Comparison of ENCODE assay signal across 1 cellular context in genomic region chr12:26884765-26885576, GRCh38.
TF ChIP-seq lines count a peak whose summit lies in the region.

No MANE protein-coding gene starts in this region.

TF ChIP-seq in GM12878, 131 proteins besides CTCF, POLR2A, EP300 and RAD21 (continued from another document and continues in another):
- TF ChIP-seq, protein P1, sequence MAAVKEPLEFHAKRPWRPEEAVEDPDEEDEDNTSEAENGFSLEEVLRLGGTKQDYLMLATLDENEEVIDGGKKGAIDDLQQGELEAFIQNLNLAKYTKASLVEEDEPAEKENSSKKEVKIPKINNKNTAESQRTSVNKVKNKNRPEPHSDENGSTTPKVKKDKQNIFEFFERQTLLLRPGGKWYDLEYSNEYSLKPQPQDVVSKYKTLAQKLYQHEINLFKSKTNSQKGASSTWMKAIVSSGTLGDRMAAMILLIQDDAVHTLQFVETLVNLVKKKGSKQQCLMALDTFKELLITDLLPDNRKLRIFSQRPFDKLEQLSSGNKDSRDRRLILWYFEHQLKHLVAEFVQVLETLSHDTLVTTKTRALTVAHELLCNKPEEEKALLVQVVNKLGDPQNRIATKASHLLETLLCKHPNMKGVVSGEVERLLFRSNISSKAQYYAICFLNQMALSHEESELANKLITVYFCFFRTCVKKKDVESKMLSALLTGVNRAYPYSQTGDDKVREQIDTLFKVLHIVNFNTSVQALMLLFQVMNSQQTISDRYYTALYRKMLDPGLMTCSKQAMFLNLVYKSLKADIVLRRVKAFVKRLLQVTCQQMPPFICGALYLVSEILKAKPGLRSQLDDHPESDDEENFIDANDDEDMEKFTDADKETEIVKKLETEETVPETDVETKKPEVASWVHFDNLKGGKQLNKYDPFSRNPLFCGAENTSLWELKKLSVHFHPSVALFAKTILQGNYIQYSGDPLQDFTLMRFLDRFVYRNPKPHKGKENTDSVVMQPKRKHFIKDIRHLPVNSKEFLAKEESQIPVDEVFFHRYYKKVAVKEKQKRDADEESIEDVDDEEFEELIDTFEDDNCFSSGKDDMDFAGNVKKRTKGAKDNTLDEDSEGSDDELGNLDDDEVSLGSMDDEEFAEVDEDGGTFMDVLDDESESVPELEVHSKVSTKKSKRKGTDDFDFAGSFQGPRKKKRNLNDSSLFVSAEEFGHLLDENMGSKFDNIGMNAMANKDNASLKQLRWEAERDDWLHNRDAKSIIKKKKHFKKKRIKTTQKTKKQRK (IDR thresholded peaks at IDR 0.05; ENCODE audit: low read depth, low read length) = no peak
- TF ChIP-seq HDAC6 (IDR thresholded peaks at IDR 0.05; ENCODE audit: unreplicated experiment) (no peak), USF1 (IDR thresholded peaks at IDR 0.05; ENCODE audit: borderline replicate concordance, extremely low read length, insufficient read depth, low read depth, low read length) (no peak), TCF12 (IDR thresholded peaks at IDR 0.05; ENCODE audit: low read depth, low read length) (no peak), KDM1A (IDR thresholded peaks at IDR 0.05; ENCODE audit: borderline replicate concordance) (no peak), TBL1XR1 (IDR thresholded peaks at IDR 0.05; ENCODE audit: low read depth, low read length) (no peak), NFYA (IDR thresholded peaks at IDR 0.05; ENCODE audit: borderline replicate concordance, low read depth, low read length) (no peak), MEF2A (IDR thresholded peaks at IDR 0.05; ENCODE audit: insufficient read depth, low read depth, low read length) (no peak), TCF7 (IDR thresholded peaks at IDR 0.05; ENCODE audit: borderline replicate concordance) (no peak), MTA3 (IDR thresholded peaks at IDR 0.05; ENCODE audit: borderline replicate concordance, low read length) (no peak), POLR2AphosphoS2 (IDR thresholded peaks at IDR 0.05; ENCODE audit: low read depth, low read length) (no peak), HDGF (IDR thresholded peaks at IDR 0.05) (no peak), PML (IDR thresholded peaks at IDR 0.05; ENCODE audit: low read length) (no peak), ZZZ3 (IDR thresholded peaks at IDR 0.05; ENCODE audit: control insufficient read depth, insufficient read length, low read depth) (no peak), TAF1 (IDR thresholded peaks at IDR 0.05; ENCODE audit: borderline replicate concordance, low read depth, low read length) (no peak), FOS (IDR thresholded peaks at IDR 0.05; ENCODE audit: borderline replicate concordance, extremely low read depth, insufficient read length) (no peak), TARDBP (IDR thresholded peaks at IDR 0.05; ENCODE audit: borderline replicate concordance) (no peak), BACH1 (IDR thresholded peaks at IDR 0.05; ENCODE audit: borderline replicate concordance) (no peak), EED (IDR thresholded peaks at IDR 0.05; ENCODE audit: low read depth) (no peak), ZNF592 (IDR thresholded peaks at IDR 0.05) (no peak), JUNB (IDR thresholded peaks at IDR 0.05) (no peak), ZBTB11 (CRISPR knock-in tag; IDR thresholded peaks at IDR 0.05) (no peak), ZNF24 (IDR thresholded peaks at IDR 0.05) (no peak), ATF3 (IDR thresholded peaks at IDR 0.05; ENCODE audit: borderline replicate concordance, extremely low read depth, low read depth, low read length) (no peak), USF2 (IDR thresholded peaks at IDR 0.05; ENCODE audit: borderline replicate concordance, low read depth, low read length) (no peak), POLR2AphosphoS5 (IDR thresholded peaks at IDR 0.05; ENCODE audit: low read length) (no peak)
- TF ChIP-seq, protein P2, sequence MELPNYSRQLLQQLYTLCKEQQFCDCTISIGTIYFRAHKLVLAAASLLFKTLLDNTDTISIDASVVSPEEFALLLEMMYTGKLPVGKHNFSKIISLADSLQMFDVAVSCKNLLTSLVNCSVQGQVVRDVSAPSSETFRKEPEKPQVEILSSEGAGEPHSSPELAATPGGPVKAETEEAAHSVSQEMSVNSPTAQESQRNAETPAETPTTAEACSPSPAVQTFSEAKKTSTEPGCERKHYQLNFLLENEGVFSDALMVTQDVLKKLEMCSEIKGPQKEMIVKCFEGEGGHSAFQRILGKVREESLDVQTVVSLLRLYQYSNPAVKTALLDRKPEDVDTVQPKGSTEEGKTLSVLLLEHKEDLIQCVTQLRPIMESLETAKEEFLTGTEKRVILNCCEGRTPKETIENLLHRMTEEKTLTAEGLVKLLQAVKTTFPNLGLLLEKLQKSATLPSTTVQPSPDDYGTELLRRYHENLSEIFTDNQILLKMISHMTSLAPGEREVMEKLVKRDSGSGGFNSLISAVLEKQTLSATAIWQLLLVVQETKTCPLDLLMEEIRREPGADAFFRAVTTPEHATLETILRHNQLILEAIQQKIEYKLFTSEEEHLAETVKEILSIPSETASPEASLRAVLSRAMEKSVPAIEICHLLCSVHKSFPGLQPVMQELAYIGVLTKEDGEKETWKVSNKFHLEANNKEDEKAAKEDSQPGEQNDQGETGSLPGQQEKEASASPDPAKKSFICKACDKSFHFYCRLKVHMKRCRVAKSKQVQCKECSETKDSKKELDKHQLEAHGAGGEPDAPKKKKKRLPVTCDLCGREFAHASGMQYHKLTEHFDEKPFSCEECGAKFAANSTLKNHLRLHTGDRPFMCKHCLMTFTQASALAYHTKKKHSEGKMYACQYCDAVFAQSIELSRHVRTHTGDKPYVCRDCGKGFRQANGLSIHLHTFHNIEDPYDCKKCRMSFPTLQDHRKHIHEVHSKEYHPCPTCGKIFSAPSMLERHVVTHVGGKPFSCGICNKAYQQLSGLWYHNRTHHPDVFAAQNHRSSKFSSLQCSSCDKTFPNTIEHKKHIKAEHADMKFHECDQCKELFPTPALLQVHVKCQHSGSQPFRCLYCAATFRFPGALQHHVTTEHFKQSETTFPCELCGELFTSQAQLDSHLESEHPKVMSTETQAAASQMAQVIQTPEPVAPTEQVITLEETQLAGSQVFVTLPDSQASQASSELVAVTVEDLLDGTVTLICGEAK (IDR thresholded peaks at IDR 0.05; ENCODE audit: borderline replicate concordance) = no peak
- TF ChIP-seq, protein P3, sequence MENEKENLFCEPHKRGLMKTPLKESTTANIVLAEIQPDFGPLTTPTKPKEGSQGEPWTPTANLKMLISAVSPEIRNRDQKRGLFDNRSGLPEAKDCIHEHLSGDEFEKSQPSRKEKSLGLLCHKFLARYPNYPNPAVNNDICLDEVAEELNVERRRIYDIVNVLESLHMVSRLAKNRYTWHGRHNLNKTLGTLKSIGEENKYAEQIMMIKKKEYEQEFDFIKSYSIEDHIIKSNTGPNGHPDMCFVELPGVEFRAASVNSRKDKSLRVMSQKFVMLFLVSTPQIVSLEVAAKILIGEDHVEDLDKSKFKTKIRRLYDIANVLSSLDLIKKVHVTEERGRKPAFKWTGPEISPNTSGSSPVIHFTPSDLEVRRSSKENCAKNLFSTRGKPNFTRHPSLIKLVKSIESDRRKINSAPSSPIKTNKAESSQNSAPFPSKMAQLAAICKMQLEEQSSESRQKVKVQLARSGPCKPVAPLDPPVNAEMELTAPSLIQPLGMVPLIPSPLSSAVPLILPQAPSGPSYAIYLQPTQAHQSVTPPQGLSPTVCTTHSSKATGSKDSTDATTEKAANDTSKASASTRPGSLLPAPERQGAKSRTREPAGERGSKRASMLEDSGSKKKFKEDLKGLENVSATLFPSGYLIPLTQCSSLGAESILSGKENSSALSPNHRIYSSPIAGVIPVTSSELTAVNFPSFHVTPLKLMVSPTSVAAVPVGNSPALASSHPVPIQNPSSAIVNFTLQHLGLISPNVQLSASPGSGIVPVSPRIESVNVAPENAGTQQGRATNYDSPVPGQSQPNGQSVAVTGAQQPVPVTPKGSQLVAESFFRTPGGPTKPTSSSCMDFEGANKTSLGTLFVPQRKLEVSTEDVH (IDR thresholded peaks at IDR 0.05; ENCODE audit: low read depth, partially characterized antibody) = no peak
- TF ChIP-seq, protein P4, sequence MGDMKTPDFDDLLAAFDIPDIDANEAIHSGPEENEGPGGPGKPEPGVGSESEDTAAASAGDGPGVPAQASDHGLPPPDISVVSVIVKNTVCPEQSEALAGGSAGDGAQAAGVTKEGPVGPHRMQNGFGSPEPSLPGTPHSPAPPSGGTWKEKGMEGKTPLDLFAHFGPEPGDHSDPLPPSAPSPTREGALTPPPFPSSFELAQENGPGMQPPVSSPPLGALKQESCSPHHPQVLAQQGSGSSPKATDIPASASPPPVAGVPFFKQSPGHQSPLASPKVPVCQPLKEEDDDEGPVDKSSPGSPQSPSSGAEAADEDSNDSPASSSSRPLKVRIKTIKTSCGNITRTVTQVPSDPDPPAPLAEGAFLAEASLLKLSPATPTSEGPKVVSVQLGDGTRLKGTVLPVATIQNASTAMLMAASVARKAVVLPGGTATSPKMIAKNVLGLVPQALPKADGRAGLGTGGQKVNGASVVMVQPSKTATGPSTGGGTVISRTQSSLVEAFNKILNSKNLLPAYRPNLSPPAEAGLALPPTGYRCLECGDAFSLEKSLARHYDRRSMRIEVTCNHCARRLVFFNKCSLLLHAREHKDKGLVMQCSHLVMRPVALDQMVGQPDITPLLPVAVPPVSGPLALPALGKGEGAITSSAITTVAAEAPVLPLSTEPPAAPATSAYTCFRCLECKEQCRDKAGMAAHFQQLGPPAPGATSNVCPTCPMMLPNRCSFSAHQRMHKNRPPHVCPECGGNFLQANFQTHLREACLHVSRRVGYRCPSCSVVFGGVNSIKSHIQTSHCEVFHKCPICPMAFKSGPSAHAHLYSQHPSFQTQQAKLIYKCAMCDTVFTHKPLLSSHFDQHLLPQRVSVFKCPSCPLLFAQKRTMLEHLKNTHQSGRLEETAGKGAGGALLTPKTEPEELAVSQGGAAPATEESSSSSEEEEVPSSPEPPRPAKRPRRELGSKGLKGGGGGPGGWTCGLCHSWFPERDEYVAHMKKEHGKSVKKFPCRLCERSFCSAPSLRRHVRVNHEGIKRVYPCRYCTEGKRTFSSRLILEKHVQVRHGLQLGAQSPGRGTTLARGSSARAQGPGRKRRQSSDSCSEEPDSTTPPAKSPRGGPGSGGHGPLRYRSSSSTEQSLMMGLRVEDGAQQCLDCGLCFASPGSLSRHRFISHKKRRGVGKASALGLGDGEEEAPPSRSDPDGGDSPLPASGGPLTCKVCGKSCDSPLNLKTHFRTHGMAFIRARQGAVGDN (IDR thresholded peaks at IDR 0.05) = no peak
